1 cellular context compared by ENCODE assay signal in genomic region chr1:9717193-9718005, GRCh38.
TF ChIP-seq lines count a peak whose summit lies in the region.

No MANE protein-coding gene starts in this region.

TF ChIP-seq in GM12878, 131 proteins besides CTCF, POLR2A, EP300 and RAD21 (continued from another document and continues in another):
- TF ChIP-seq MEF2B (IDR thresholded peaks at IDR 0.05; ENCODE audit: partially characterized antibody, poor library complexity, severe bottlenecking) (peak; percentile 33), MLLT1 (IDR thresholded peaks at IDR 0.05) (peak; percentile 89), EGR1 (IDR thresholded peaks at IDR 0.05; ENCODE audit: borderline replicate concordance in 1 of 2, low read depth in 2 of 2, low read length in 2 of 2) (no peak), NR2C2 (IDR thresholded peaks at IDR 0.05; ENCODE audit: borderline replicate concordance, control insufficient read depth, insufficient read length, low read depth) (no peak), USF1 (IDR thresholded peaks at IDR 0.05; ENCODE audit: borderline replicate concordance, extremely low read length, insufficient read depth, low read depth, low read length) (peak; percentile 85), IRF4 (IDR thresholded peaks at IDR 0.05; ENCODE audit: low read depth, low read length) (0 out of 2 replicates have a peak, but pooled peaks have one; percentile 19), CBX5 (IDR thresholded peaks at IDR 0.05; ENCODE audit: low read depth) (no peak), ATF3 (IDR thresholded peaks at IDR 0.05; ENCODE audit: borderline replicate concordance, extremely low read depth, low read depth, low read length) (peak; percentile 89; the same call in 1 of the 2 replicates), RELB (IDR thresholded peaks at IDR 0.05; ENCODE audit: low read depth) (peak; percentile 82), NBN (IDR thresholded peaks at IDR 0.05) (peak; percentile 59; the same call in 1 of the 2 replicates), BCL3 (IDR thresholded peaks at IDR 0.05; ENCODE audit: borderline replicate concordance, insufficient read depth, low read depth, low read length, poor library complexity, severe bottlenecking) (no peak), ELK1 (IDR thresholded peaks at IDR 0.05; ENCODE audit: low read depth, low read length) (peak; percentile 48; the same call in 1 of the 2 replicates), JUND (IDR thresholded peaks at IDR 0.05; ENCODE audit: low read depth, low read length) (no peak), REST (IDR thresholded peaks at IDR 0.05; ENCODE audit: low read depth, low read length) (no peak), NRF1 (conservative IDR thresholded peaks at IDR 0.05; ENCODE audit: low read depth, low read length) (no peak), SUPT20H (IDR thresholded peaks at IDR 0.05; ENCODE audit: borderline replicate concordance, control insufficient read depth, low read depth, low read length) (no peak), ZBTB40 (IDR thresholded peaks at IDR 0.05; ENCODE audit: borderline replicate concordance) (no peak), JUNB (IDR thresholded peaks at IDR 0.05) (no peak), SIX5 (IDR thresholded peaks at IDR 0.05; ENCODE audit: low read depth, low read length, severe bottlenecking) (no peak), POLR2AphosphoS2 (IDR thresholded peaks at IDR 0.05; ENCODE audit: low read depth, low read length) (peak; percentile 32; the same call in 1 of the 2 replicates), PKNOX1 (IDR thresholded peaks at IDR 0.05) (no peak), NFXL1 (IDR thresholded peaks at IDR 0.05; ENCODE audit: borderline replicate concordance) (no peak), SMARCA5 (IDR thresholded peaks at IDR 0.05) (no peak), ZNF24 (IDR thresholded peaks at IDR 0.05) (no peak), IKZF1 (conservative IDR thresholded peaks at IDR 0.05) (no peak; the same call in 1 of the 2 replicates), MYB (IDR thresholded peaks at IDR 0.05; ENCODE audit: borderline replicate concordance, low read depth, low read length) (no peak), E2F4 (IDR thresholded peaks at IDR 0.05; ENCODE audit: low read depth, low read length) (no peak), FOS (IDR thresholded peaks at IDR 0.05; ENCODE audit: borderline replicate concordance, extremely low read depth, insufficient read length) (peak; percentile 16), TCF7 (IDR thresholded peaks at IDR 0.05; ENCODE audit: borderline replicate concordance) (no peak), ZNF274 (IDR thresholded peaks at IDR 0.05; ENCODE audit: insufficient read depth, insufficient read length) (no peak), GABPA (IDR thresholded peaks at IDR 0.05; ENCODE audit: low read depth) (no peak; the same call in 1 of the 2 replicates), KAT2A (conservative IDR thresholded peaks at IDR 0.05; ENCODE audit: control insufficient read depth, low read depth, low read length) (no peak), SP1 (IDR thresholded peaks at IDR 0.05; ENCODE audit: low read depth, low read length) (no peak), MXI1 (IDR thresholded peaks at IDR 0.05; ENCODE audit: low read depth, low read length) (peak; percentile 56), FOXK2 (IDR thresholded peaks at IDR 0.05) (no peak), CHD2 (IDR thresholded peaks at IDR 0.05; ENCODE audit: borderline replicate concordance, low read depth, low read length) (peak; percentile 38), MTA2 (IDR thresholded peaks at IDR 0.05; ENCODE audit: low read depth) (no peak), KDM1A (IDR thresholded peaks at IDR 0.05; ENCODE audit: borderline replicate concordance) (no peak)
